21 cellular contexts compared by ENCODE assay signal in the genomic region with DNA sequence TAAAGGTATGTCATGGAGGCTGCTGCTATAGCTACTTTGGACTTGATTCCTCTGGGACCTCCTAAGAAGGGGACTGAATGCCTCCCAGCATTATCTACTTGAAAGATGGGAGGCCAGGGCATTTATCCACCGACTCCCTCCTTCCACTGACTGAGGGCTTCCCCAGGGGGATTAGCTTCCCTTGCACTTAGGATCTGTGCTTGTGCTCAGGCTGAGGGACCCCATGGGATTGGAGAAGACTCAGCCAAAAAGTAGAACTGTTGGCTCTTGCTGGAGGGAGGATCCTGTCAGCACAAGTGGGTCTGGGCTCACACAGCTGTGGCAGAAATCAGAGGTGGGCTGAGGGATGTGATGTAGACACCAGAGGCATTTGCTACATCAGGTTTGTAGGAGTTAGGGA.
"Had no signal": no experiment of that assay in that cellular context is flagged by ENCODE, and none has a peak within 500 bp of the region (broad histone marks: within the 10 kb centered on the region; RNA-seq: fewer than 3 reads in every experiment).

No MANE protein-coding gene starts in this region.

- H3K4me1 ChIP-seq: pancreas, tibial nerve had no signal

- H3K4me3 ChIP-seq: gastrocnemius medialis, mucosa of descending colon, pancreas, right lobe of liver, thoracic aorta, tibial nerve, upper lobe of left lung had no signal

- H3K9me3 ChIP-seq: gastrocnemius medialis, mucosa of descending colon, neutrophil, pancreas, right lobe of liver, thoracic aorta, tibial nerve, upper lobe of left lung had no signal

- H3K27me3 ChIP-seq: gastrocnemius medialis, pancreas, right lobe of liver, tibial nerve, upper lobe of left lung had no signal

- DNase-seq: cortex of kidney; effector CD4-positive, alpha-beta T cell; foreskin fibroblast; gastrocnemius medialis; head of caudate nucleus; mesenchymal stem cell; mucosa of descending colon; naive B cell; pancreas; retina; right lobe of liver; small intestine; stimulated activated CD4-positive, alpha-beta T cell treated with anti-CD3 and anti-CD28 coated beads, Interleukin-15, amount 100 ng/mL, for 24 hours; stimulated activated CD4-positive, alpha-beta T cell treated with anti-CD3 and anti-CD28 coated beads, Interleukin-2, amount 100 ng/mL, for 48 hours; stimulated activated naive B cell treated with anti-CD40 and anti-IgM and Interleukin-4, amounts not matched to agents 10 μg/mL and 1 μg/mL and 100 μg/mL, for 72 hours; upper lobe of left lung had no signal

- ATAC-seq: esophagus mucosa; gastrocnemius medialis; mucosa of descending colon; pancreas; right lobe of liver; stimulated activated naive B cell treated with anti-CD40 and anti-IgM and Interleukin-4, amounts not matched to agents 10 μg/mL and 1 μg/mL and 100 μg/mL, for 72 hours had no signal

- H3K36me3 ChIP-seq: gastrocnemius medialis, neutrophil, pancreas, right lobe of liver, thoracic aorta, tibial nerve, upper lobe of left lung had no signal

- H3K27ac ChIP-seq: epithelial cell of prostate, gastrocnemius medialis, neutrophil, pancreas, thoracic aorta, tibial nerve, upper lobe of left lung had no signal
